1 cellular context compared by ENCODE assay signal in genomic region chr22:39520054-39520873, GRCh38.
TF ChIP-seq lines count a peak whose summit lies in the region.

A gene with protein sequence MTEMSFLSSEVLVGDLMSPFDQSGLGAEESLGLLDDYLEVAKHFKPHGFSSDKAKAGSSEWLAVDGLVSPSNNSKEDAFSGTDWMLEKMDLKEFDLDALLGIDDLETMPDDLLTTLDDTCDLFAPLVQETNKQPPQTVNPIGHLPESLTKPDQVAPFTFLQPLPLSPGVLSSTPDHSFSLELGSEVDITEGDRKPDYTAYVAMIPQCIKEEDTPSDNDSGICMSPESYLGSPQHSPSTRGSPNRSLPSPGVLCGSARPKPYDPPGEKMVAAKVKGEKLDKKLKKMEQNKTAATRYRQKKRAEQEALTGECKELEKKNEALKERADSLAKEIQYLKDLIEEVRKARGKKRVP (plus strand): TSS chr22:39520562. CDS start chr22:39521446, 884 bp downstream.

TF ChIP-seq in HepG2, 621 proteins besides CTCF, POLR2A, EP300 and RAD21 (continued from another document and continues in another):
- TF ChIP-seq, protein P1, sequence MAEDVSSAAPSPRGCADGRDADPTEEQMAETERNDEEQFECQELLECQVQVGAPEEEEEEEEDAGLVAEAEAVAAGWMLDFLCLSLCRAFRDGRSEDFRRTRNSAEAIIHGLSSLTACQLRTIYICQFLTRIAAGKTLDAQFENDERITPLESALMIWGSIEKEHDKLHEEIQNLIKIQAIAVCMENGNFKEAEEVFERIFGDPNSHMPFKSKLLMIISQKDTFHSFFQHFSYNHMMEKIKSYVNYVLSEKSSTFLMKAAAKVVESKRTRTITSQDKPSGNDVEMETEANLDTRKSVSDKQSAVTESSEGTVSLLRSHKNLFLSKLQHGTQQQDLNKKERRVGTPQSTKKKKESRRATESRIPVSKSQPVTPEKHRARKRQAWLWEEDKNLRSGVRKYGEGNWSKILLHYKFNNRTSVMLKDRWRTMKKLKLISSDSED (CRISPR knock-in tag; IDR thresholded peaks at IDR 0.05), result no peak
- TF ChIP-seq BATF2 (CRISPR knock-in tag; IDR thresholded peaks at IDR 0.05) (peak; percentile 85), ZNF781 (CRISPR knock-in tag; IDR thresholded peaks at IDR 0.05; ENCODE audit: borderline replicate concordance, not compliant biosample characterization) (peak; percentile 30), PPARG (CRISPR knock-in tag; conservative IDR thresholded peaks at IDR 0.05) (peak; percentile 39; the same call in 1 of the 2 replicates), SYNCRIP (IDR thresholded peaks at IDR 0.05; ENCODE audit: insufficient read depth, low read depth, low read length) (no peak), ZNF703 (CRISPR knock-in tag; IDR thresholded peaks at IDR 0.05; ENCODE audit: borderline replicate concordance) (peak; percentile 94; the same call in 1 of the 2 replicates), ZNF567 (CRISPR knock-in tag; IDR thresholded peaks at IDR 0.05; ENCODE audit: borderline replicate concordance) (peak; percentile 96), ZNF780A (CRISPR knock-in tag; IDR thresholded peaks at IDR 0.05) (peak; percentile 91), MXD3 (CRISPR knock-in tag; IDR thresholded peaks at IDR 0.05) (peak; percentile 79; the same call in 1 of the 2 replicates), ZNF530 (CRISPR knock-in tag; IDR thresholded peaks at IDR 0.05; ENCODE audit: low read depth) (no peak), ZNF841 (CRISPR knock-in tag; IDR thresholded peaks at IDR 0.05; ENCODE audit: borderline replicate concordance) (peak; percentile 88), TBP (CRISPR knock-in tag; IDR thresholded peaks at IDR 0.05) (no peak), IKZF5 (CRISPR knock-in tag; IDR thresholded peaks at IDR 0.05) (peak; percentile 81), ATAD3A (CRISPR knock-in tag; IDR thresholded peaks at IDR 0.05) (no peak), RFX3 (CRISPR knock-in tag; IDR thresholded peaks at IDR 0.05) (no peak), ZZZ3 (CRISPR knock-in tag; IDR thresholded peaks at IDR 0.05; ENCODE audit: borderline replicate concordance) (peak; percentile 10; the same call in 1 of the 2 replicates), RFX5 (IDR thresholded peaks at IDR 0.05; ENCODE audit: low read depth, low read length) (peak; percentile 63; the same call in 1 of the 2 replicates), ZNF136 (CRISPR knock-in tag; IDR thresholded peaks at IDR 0.05; ENCODE audit: low read depth) (no peak), ZNF563 (CRISPR knock-in tag; IDR thresholded peaks at IDR 0.05) (peak; percentile 91), ADNP (CRISPR knock-in tag; IDR thresholded peaks at IDR 0.05) (no peak), PAXIP1 (CRISPR knock-in tag; conservative IDR thresholded peaks at IDR 0.05) (no peak), RORA (CRISPR knock-in tag; IDR thresholded peaks at IDR 0.05) (no peak), ZFP90 (CRISPR knock-in tag; IDR thresholded peaks at IDR 0.05; ENCODE audit: borderline replicate concordance) (peak; percentile 82), WIZ (CRISPR knock-in tag; IDR thresholded peaks at IDR 0.05) (peak; percentile 78; the same call in 1 of the 2 replicates), PHF20 (CRISPR knock-in tag; IDR thresholded peaks at IDR 0.05) (no peak; the same call in 1 of the 2 replicates), CHCHD3 (CRISPR knock-in tag; IDR thresholded peaks at IDR 0.05) (no peak), KLF15 (CRISPR knock-in tag; IDR thresholded peaks at IDR 0.05; ENCODE audit: borderline replicate concordance) (peak; percentile 82; the same call in 1 of the 2 replicates), HDAC2 (CRISPR knock-in tag; IDR thresholded peaks at IDR 0.05) (no peak), ZNF431 (CRISPR knock-in tag; IDR thresholded peaks at IDR 0.05; ENCODE audit: borderline replicate concordance, low read depth) (peak; percentile 43; the same call in 1 of the 2 replicates), ZBTB38 (CRISPR knock-in tag; IDR thresholded peaks at IDR 0.05) (no peak), SP5 (CRISPR knock-in tag; IDR thresholded peaks at IDR 0.05; ENCODE audit: borderline replicate concordance, low read depth) (no peak), FOXK1 (CRISPR knock-in tag; IDR thresholded peaks at IDR 0.05; ENCODE audit: borderline replicate concordance, low read depth) (peak; percentile 31; the same call in 1 of the 2 replicates), CREB3 (CRISPR knock-in tag; IDR thresholded peaks at IDR 0.05) (peak; percentile 81), MBNL3 (CRISPR knock-in tag; conservative IDR thresholded peaks at IDR 0.05) (no peak), SETDB1 (CRISPR knock-in tag; IDR thresholded peaks at IDR 0.05; ENCODE audit: borderline replicate concordance) (no peak), ZNF616 (CRISPR knock-in tag; IDR thresholded peaks at IDR 0.05; ENCODE audit: low read depth) (peak; percentile 84; the same call in 1 of the 2 replicates), ZNF18 (CRISPR knock-in tag; IDR thresholded peaks at IDR 0.05; ENCODE audit: insufficient replicate concordance) (peak; percentile 91), YEATS2 (CRISPR knock-in tag; IDR thresholded peaks at IDR 0.05; ENCODE audit: borderline replicate concordance) (peak; percentile 67; the same call in 1 of the 2 replicates)
- TF ChIP-seq, protein P2, sequence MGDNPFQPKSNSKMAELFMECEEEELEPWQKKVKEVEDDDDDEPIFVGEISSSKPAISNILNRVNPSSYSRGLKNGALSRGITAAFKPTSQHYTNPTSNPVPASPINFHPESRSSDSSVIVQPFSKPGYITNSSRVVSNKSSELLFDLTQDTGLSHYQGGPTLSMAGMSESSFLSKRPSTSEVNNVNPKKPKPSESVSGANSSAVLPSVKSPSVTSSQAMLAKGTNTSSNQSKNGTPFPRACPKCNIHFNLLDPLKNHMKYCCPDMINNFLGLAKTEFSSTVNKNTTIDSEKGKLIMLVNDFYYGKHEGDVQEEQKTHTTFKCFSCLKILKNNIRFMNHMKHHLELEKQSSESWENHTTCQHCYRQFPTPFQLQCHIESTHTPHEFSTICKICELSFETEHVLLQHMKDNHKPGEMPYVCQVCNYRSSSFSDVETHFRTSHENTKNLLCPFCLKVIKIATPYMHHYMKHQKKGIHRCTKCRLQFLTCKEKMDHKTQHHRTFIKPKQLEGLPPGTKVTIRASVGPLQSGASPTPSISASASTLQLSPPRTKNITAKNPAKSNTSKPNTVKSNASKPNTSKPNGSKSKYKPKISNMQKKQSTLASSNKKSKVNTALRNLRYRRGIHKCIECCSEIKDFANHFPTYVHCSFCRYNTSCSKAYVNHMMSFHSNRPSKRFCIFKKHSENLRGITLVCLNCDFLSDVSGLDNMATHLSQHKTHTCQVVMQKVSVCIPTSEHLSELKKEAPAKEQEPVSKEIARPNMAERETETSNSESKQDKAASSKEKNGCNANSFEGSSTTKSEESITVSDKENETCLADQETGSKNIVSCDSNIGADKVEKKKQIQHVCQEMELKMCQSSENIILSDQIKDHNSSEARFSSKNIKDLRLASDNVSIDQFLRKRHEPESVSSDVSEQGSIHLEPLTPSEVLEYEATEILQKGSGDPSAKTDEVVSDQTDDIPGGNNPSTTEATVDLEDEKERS (CRISPR knock-in tag; IDR thresholded peaks at IDR 0.05), result no peak
- TF ChIP-seq, protein P3, sequence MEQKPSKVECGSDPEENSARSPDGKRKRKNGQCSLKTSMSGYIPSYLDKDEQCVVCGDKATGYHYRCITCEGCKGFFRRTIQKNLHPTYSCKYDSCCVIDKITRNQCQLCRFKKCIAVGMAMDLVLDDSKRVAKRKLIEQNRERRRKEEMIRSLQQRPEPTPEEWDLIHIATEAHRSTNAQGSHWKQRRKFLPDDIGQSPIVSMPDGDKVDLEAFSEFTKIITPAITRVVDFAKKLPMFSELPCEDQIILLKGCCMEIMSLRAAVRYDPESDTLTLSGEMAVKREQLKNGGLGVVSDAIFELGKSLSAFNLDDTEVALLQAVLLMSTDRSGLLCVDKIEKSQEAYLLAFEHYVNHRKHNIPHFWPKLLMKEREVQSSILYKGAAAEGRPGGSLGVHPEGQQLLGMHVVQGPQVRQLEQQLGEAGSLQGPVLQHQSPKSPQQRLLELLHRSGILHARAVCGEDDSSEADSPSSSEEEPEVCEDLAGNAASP (CRISPR knock-in tag; IDR thresholded peaks at IDR 0.05; ENCODE audit: borderline replicate concordance), result peak; percentile 60
- TF ChIP-seq, protein P4, sequence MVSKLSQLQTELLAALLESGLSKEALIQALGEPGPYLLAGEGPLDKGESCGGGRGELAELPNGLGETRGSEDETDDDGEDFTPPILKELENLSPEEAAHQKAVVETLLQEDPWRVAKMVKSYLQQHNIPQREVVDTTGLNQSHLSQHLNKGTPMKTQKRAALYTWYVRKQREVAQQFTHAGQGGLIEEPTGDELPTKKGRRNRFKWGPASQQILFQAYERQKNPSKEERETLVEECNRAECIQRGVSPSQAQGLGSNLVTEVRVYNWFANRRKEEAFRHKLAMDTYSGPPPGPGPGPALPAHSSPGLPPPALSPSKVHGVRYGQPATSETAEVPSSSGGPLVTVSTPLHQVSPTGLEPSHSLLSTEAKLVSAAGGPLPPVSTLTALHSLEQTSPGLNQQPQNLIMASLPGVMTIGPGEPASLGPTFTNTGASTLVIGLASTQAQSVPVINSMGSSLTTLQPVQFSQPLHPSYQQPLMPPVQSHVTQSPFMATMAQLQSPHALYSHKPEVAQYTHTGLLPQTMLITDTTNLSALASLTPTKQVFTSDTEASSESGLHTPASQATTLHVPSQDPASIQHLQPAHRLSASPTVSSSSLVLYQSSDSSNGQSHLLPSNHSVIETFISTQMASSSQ (IDR thresholded peaks at IDR 0.05; ENCODE audit: low read depth), result peak; percentile 42; the same call in 1 of the 2 replicates
- TF ChIP-seq, protein P4 (CRISPR knock-in tag; IDR thresholded peaks at IDR 0.05; ENCODE audit: borderline replicate concordance), result no peak; the same call in 1 of the 2 replicates
